In genomic region chr11:92340839-92341238, GRCh38 we compare ENCODE assay signal across 9 cellular contexts.
A peak's percentile ranks its signal among the peaks of the same experiment; 100 is the strongest.
DNase-seq lines count a peak whose midpoint lies in the region; ATAC-seq and TF ChIP-seq lines count a peak whose summit lies in the region.
"Had no signal": no experiment of that assay in that cellular context is flagged by ENCODE, and none has a peak within 500 bp of the region (broad histone marks: within the 10 kb centered on the region; RNA-seq: fewer than 3 reads in every experiment).

No MANE protein-coding gene starts in this region.

- peak; percentile 90 to 92 for TF ChIP-seq CTCF in GM23338 (conservative IDR thresholded peaks at IDR 0.05; ENCODE audit: low read depth in 2 of 2)
- TF ChIP-seq CTCF in SK-N-SH (IDR thresholded peaks at IDR 0.05): peak; percentile 54
- peak; percentile 28 for TF ChIP-seq CTCF in kidney epithelial cell (IDR thresholded peaks at IDR 0.05; ENCODE audit: insufficient read depth, low read length, poor library complexity, severe bottlenecking)

- CTCF ChIA-PET in SK-N-SH (lab: Yijun Ruan, JAX): interaction anchor here (0.6 to 1.7 kb wide), 9 partner anchors 9 to 530 kb away, joined by 3 to 5 read pairs (median 3); no protein-coding TSS in a partner anchor

- ATAC-seq in GM23338 (peak; percentile 96), HG03175 (IDR thresholded peaks at IDR 0.05; ENCODE audit: unreplicated experiment) (no peak)

- H3K27me3 ChIP-seq in GM23338 (ENCODE audit: insufficient read depth): no peaks in the 10 kb centered on the region
- H3K27me3 ChIP-seq in SK-N-SH (ENCODE audit: insufficient read depth): no peaks in the 10 kb centered on the region
- no peaks in the 10 kb centered on the region for H3K27me3 ChIP-seq in kidney epithelial cell (ENCODE audit: control insufficient read depth, insufficient read depth, low read length)

- H3K9me2 ChIP-seq in GM23338 (ENCODE audit: insufficient read depth) (no peaks in the 10 kb centered on the region), SK-N-SH (no peaks in the 10 kb centered on the region)

- H3K36me3 Mint-ChIP-seq in GM23338 (ENCODE audit: low read depth): peaks cover 15% of the 10 kb centered on the region; the same call in 2 of the 3 replicates

- peak; percentile 42 for DNase-seq in D341Med (ENCODE audit: low spot score)
- DNase-seq in GM23338 (ENCODE audit: low spot score): peak; percentile 87
- DNase-seq in SK-N-SH: peak; percentile 12
- no peak for DNase-seq in kidney epithelial cell (ENCODE audit: low read depth)
- no peak for DNase-seq in stimulated activated CD4-positive, alpha-beta T cell treated with anti-CD3 and anti-CD28 coated beads, Interleukin-4, amount 100 ng/mL, for 4 hours
- no peak for DNase-seq in activated naive CD4-positive, alpha-beta T cell treated with Interleukin-2 at 50 U/mL for 16 hours
- no peak for DNase-seq in DMS114 treated with DMSO at 0.1 percent for 48 hours (lab: John Stamatoyannopoulos, UW; ENCODE audit: unreplicated experiment)
- DNase-seq: caudate nucleus had no signal

- H3K79me2 ChIP-seq in GM23338 (replicated peaks; ENCODE audit: insufficient read depth) (peaks cover 99% of the 10 kb centered on the region), SK-N-SH (ENCODE audit: insufficient read depth) (no peaks in the 10 kb centered on the region)

- H3K27ac Mint-ChIP-seq in GM23338: no peak overlapping the region; the same call in 1 of the 2 replicates

- no peak overlapping the region for H3K9ac ChIP-seq in SK-N-SH

- peaks cover 2% of the 10 kb centered on the region for H3K27me3 Mint-ChIP-seq in GM23338 (ENCODE audit: insufficient read depth, low read depth, poor library complexity)

- H3K4me1 Mint-ChIP-seq in GM23338: peaks cover 50% of the 10 kb centered on the region

- H2AFZ ChIP-seq in GM23338: no peak overlapping the region
- no peak overlapping the region for H2AFZ ChIP-seq in SK-N-SH (ENCODE audit: low read depth)

- peak; percentile 46 for TF ChIP-seq RAD21 in SK-N-SH (IDR thresholded peaks at IDR 0.05; ENCODE audit: low read length)

- POLR2A ChIA-PET in SK-N-SH (lab: Yijun Ruan, JAX): no interaction called here

- H3K4me1 ChIP-seq in GM23338 (ENCODE audit: insufficient read depth) (peaks cover 24% of the 10 kb centered on the region), SK-N-SH (ENCODE audit: control insufficient read depth in 1 of 2, insufficient read depth in 2 of 2, low read depth in 1 of 2, low read length in 1 of 2) (no peaks in the 10 kb centered on the region)

- H3K27ac ChIP-seq in GM23338 (ENCODE audit: low read depth) (no peak overlapping the region), SK-N-SH (ENCODE audit: low read depth in 2 of 2, low read length in 1 of 2) (no peak overlapping the region)

- H3F3A ChIP-seq in GM23338 (replicated peaks; ENCODE audit: low read depth) (no peaks in the 10 kb centered on the region), SK-N-SH (replicated peaks; ENCODE audit: insufficient read depth) (no peaks in the 10 kb centered on the region)

- H3K36me3 ChIP-seq in GM23338 (ENCODE audit: insufficient read depth) (no peaks in the 10 kb centered on the region), SK-N-SH (replicated peaks in 1 of 2; ENCODE audit: control insufficient read depth in 1 of 2, insufficient read depth in 2 of 2, low read length in 1 of 2) (no peaks in the 10 kb centered on the region), kidney epithelial cell (ENCODE audit: control insufficient read depth, insufficient read depth, low read length) (no peaks in the 10 kb centered on the region)

- WGBS in SK-N-SH (ENCODE audit: low lambda C conversion rate): 82% methylated on average over 5 of the region's 6 CpGs

- H3K4me3 ChIP-seq in GM23338: no peak overlapping the region
- peak overlapping the region in 1 of 2 experiments; percentile 32; a peak in 1 of 4 replicates for H3K4me3 ChIP-seq in SK-N-SH (ENCODE audit: low read depth in 2 of 2, low read length in 1 of 2)
- H3K4me3 ChIP-seq in kidney epithelial cell (ENCODE audit: low read depth, low read length): no peak overlapping the region

- H3K4me2 ChIP-seq in GM23338 (no peak overlapping the region), SK-N-SH (no peak overlapping the region)

- H3K9me3 Mint-ChIP-seq in GM23338: no peaks in the 10 kb centered on the region

- no peak for TF ChIP-seq EP300 in SK-N-SH (IDR thresholded peaks at IDR 0.05; ENCODE audit: borderline replicate concordance in 1 of 2, low read depth in 1 of 2, low read length in 1 of 2)

- no peaks in the 10 kb centered on the region for H3K9me3 ChIP-seq in SK-N-SH

- no peaks in the 10 kb centered on the region for H4K20me1 ChIP-seq in GM23338 (replicated peaks; ENCODE audit: insufficient read depth)
- no peaks in the 10 kb centered on the region for H4K20me1 ChIP-seq in SK-N-SH (ENCODE audit: insufficient read depth)

- no peak overlapping the region for H3K4me3 Mint-ChIP-seq in GM23338

TF ChIP-seq in GM23338, 12 proteins besides CTCF, POLR2A, EP300 and RAD21 (continues in another document):
- TF ChIP-seq CREB1 (CRISPR knock-in tag; IDR thresholded peaks at IDR 0.05; ENCODE audit: low read depth): no peak

TF ChIP-seq in SK-N-SH, 30 proteins besides CTCF, POLR2A, EP300 and RAD21:
- peak; percentile 19; the same call in 1 of the 2 replicates for TF ChIP-seq SMC3 (IDR thresholded peaks at IDR 0.05; ENCODE audit: low read depth, low read length)
- TF ChIP-seq POLR2AphosphoS5 (IDR thresholded peaks at IDR 0.05; ENCODE audit: low read depth, low read length): no peak

Comparison
In these comparisons a context has a peak if more than half of its experiments do, and no peak if none do; other contexts are left out.
1. DNase-seq: peak in D341Med (single experiment), GM23338 (single experiment) and SK-N-SH (single experiment); none in kidney epithelial cell (single experiment), stimulated activated CD4-positive, alpha-beta T cell treated with anti-CD3 and anti-CD28 coated beads, Interleukin-4, amount 100 ng/mL, for 4 hours (0 of 2), activated naive CD4-positive, alpha-beta T cell treated with Interleukin-2 at 50 U/mL for 16 hours (single experiment) and DMS114 treated with DMSO at 0.1 percent for 48 hours (single experiment).
2. CTCF ChIP-seq: peak in every context shown above with its lines; median percentile 91 in GM23338; 54 in SK-N-SH; 28 in kidney epithelial cell.